1 cellular context compared by ENCODE assay signal in genomic region chr15:48877630-48878595, GRCh38.
TF ChIP-seq lines count a peak whose summit lies in the region.

Gene EID1 (plus strand): TSS chr15:48878134. CDS start chr15:48878177, 43 bp downstream.

TF ChIP-seq in GM23338, 12 proteins besides CTCF, POLR2A, EP300 and RAD21 (continued from another document):
- TF ChIP-seq, protein P1, sequence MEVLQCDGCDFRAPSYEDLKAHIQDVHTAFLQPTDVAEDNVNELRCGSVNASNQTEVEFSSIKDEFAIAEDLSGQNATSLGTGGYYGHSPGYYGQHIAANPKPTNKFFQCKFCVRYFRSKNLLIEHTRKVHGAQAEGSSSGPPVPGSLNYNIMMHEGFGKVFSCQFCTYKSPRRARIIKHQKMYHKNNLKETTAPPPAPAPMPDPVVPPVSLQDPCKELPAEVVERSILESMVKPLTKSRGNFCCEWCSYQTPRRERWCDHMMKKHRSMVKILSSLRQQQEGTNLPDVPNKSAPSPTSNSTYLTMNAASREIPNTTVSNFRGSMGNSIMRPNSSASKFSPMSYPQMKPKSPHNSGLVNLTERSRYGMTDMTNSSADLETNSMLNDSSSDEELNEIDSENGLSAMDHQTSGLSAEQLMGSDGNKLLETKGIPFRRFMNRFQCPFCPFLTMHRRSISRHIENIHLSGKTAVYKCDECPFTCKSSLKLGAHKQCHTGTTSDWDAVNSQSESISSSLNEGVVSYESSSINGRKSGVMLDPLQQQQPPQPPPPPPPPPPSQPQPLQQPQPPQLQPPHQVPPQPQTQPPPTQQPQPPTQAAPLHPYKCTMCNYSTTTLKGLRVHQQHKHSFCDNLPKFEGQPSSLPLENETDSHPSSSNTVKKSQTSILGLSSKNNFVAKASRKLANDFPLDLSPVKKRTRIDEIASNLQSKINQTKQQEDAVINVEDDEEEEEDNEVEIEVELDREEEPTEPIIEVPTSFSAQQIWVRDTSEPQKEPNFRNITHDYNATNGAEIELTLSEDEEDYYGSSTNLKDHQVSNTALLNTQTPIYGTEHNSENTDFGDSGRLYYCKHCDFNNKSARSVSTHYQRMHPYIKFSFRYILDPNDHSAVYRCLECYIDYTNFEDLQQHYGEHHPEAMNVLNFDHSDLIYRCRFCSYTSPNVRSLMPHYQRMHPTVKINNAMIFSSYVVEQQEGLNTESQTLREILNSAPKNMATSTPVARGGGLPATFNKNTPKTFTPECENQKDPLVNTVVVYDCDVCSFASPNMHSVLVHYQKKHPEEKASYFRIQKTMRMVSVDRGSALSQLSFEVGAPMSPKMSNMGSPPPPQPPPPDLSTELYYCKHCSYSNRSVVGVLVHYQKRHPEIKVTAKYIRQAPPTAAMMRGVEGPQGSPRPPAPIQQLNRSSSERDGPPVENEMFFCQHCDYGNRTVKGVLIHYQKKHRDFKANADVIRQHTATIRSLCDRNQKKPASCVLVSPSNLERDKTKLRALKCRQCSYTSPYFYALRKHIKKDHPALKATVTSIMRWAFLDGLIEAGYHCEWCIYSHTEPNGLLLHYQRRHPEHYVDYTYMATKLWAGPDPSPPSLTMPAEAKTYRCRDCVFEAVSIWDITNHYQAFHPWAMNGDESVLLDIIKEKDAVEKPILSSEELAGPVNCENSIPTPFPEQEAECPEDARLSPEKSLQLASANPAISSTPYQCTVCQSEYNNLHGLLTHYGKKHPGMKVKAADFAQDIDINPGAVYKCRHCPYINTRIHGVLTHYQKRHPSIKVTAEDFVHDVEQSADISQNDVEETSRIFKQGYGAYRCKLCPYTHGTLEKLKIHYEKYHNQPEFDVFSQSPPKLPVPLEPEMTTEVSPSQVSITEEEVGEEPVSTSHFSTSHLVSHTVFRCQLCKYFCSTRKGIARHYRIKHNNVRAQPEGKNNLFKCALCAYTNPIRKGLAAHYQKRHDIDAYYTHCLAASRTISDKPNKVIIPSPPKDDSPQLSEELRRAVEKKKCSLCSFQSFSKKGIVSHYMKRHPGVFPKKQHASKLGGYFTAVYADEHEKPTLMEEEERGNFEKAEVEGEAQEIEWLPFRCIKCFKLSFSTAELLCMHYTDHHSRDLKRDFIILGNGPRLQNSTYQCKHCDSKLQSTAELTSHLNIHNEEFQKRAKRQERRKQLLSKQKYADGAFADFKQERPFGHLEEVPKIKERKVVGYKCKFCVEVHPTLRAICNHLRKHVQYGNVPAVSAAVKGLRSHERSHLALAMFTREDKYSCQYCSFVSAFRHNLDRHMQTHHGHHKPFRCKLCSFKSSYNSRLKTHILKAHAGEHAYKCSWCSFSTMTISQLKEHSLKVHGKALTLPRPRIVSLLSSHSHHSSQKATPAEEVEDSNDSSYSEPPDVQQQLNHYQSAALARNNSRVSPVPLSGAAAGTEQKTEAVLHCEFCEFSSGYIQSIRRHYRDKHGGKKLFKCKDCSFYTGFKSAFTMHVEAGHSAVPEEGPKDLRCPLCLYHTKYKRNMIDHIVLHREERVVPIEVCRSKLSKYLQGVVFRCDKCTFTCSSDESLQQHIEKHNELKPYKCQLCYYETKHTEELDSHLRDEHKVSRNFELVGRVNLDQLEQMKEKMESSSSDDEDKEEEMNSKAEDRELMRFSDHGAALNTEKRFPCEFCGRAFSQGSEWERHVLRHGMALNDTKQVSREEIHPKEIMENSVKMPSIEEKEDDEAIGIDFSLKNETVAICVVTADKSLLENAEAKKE (CRISPR knock-in tag; IDR thresholded peaks at IDR 0.05): no peak
- TF ChIP-seq CREB1 (CRISPR knock-in tag; IDR thresholded peaks at IDR 0.05; ENCODE audit: low read depth) (peak; percentile 73), ETS1 (IDR thresholded peaks at IDR 0.05) (no peak)
- TF ChIP-seq, protein P2, sequence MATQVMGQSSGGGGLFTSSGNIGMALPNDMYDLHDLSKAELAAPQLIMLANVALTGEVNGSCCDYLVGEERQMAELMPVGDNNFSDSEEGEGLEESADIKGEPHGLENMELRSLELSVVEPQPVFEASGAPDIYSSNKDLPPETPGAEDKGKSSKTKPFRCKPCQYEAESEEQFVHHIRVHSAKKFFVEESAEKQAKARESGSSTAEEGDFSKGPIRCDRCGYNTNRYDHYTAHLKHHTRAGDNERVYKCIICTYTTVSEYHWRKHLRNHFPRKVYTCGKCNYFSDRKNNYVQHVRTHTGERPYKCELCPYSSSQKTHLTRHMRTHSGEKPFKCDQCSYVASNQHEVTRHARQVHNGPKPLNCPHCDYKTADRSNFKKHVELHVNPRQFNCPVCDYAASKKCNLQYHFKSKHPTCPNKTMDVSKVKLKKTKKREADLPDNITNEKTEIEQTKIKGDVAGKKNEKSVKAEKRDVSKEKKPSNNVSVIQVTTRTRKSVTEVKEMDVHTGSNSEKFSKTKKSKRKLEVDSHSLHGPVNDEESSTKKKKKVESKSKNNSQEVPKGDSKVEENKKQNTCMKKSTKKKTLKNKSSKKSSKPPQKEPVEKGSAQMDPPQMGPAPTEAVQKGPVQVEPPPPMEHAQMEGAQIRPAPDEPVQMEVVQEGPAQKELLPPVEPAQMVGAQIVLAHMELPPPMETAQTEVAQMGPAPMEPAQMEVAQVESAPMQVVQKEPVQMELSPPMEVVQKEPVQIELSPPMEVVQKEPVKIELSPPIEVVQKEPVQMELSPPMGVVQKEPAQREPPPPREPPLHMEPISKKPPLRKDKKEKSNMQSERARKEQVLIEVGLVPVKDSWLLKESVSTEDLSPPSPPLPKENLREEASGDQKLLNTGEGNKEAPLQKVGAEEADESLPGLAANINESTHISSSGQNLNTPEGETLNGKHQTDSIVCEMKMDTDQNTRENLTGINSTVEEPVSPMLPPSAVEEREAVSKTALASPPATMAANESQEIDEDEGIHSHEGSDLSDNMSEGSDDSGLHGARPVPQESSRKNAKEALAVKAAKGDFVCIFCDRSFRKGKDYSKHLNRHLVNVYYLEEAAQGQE (IDR thresholded peaks at IDR 0.05; ENCODE audit: unreplicated experiment): no peak
TF ChIP-seq in GM23338: peak in this region for 2.
